In genomic region chr18:44887227-44887631, GRCh38 we compare ENCODE assay signal across 8 cellular contexts.
A peak's percentile ranks its signal among the peaks of the same experiment; 100 is the strongest.
DNase-seq lines count a peak whose midpoint lies in the region; ATAC-seq and TF ChIP-seq lines count a peak whose summit lies in the region.

No MANE protein-coding gene starts in this region.

- 0 out of 2 replicates have a peak, but pooled peaks cover 9% of the 10 kb centered on the region for H3K4me1 ChIP-seq in Caco-2

- no peaks in the 10 kb centered on the region for H3K36me3 ChIP-seq in Caco-2 (ENCODE audit: control insufficient read depth, insufficient read depth, low read length)

- intact Hi-C loops in Caco-2 (cut with micrococcal nuclease; ENCODE audit: unreplicated experiment), result no loop called here

- no TSS peak for BruUV-seq in Caco-2 (replicated peaks; lab: Mats Ljungman, UMichigan)

- DNase-seq in Caco-2 (peak; percentile 6 to 44), memory B cell (ENCODE audit: low spot score in 2 of 2) (peak in 1 of 2 donors; percentile 11), NCI-H345 treated with DMSO at 0.1 percent for 48 hours (lab: John Stamatoyannopoulos, UW; ENCODE audit: unreplicated experiment) (no peak), COLO829 (ENCODE audit: low spot score) (no peak), NCI-H1105 treated with DMSO at 0.1 percent for 48 hours (lab: John Stamatoyannopoulos, UW) (no peak)
- DNase-seq in activated T-cell treated with anti-CD3 and anti-CD28 coated beads, Interleukin-2, amount 50 U/mL, for 24 hours, result peak; percentile 54

- H3K36me3 Mint-ChIP-seq in Caco-2 (ENCODE audit: insufficient read depth, unreplicated experiment) (no peaks in the 10 kb centered on the region), memory B cell (peaks cover 18% of the 10 kb centered on the region)
- peaks cover 25% of the 10 kb centered on the region for H3K36me3 Mint-ChIP-seq in activated T-cell treated with anti-CD3 and anti-CD28 coated beads, Interleukin-2, amount 50 U/mL, for 24 hours (ENCODE audit: low read depth)

- no peaks in the 10 kb centered on the region for H3K27me3 ChIP-seq in Caco-2 (replicated peaks; ENCODE audit: control insufficient read depth, insufficient read depth, low read length)

- TF ChIP-seq CTCF in Caco-2 (IDR thresholded peaks at IDR 0.05; ENCODE audit: insufficient read depth in 1 of 2, low read depth in 1 of 2, low read length in 1 of 2, severe bottlenecking in 1 of 2, unreplicated experiment in 1 of 2), result no peak

- no peaks in the 10 kb centered on the region for H3K9me3 ChIP-seq in Caco-2

- POLR2A ChIA-PET in Caco-2 (lab: Charles Lee), result no interaction called here

- H3K4me3 ChIP-seq in Caco-2 (ENCODE audit: low read depth, low read length), result no peak overlapping the region

- H3K27me3 Mint-ChIP-seq in Caco-2 (ENCODE audit: insufficient read depth, unreplicated experiment) (no peaks in the 10 kb centered on the region), memory B cell (no peaks in the 10 kb centered on the region)
- peaks cover 3% of the 10 kb centered on the region for H3K27me3 Mint-ChIP-seq in activated T-cell treated with anti-CD3 and anti-CD28 coated beads, Interleukin-2, amount 50 U/mL, for 24 hours

- ATAC-seq in GM19328 (IDR thresholded peaks at IDR 0.05; ENCODE audit: unreplicated experiment) (peak; percentile 74), HG03432 (IDR thresholded peaks at IDR 0.05; ENCODE audit: unreplicated experiment) (peak; percentile 96), memory B cell (ENCODE audit: low read depth) (peak; percentile 92)

- peak overlapping the region; percentile 60 for H3K27ac Mint-ChIP-seq in Caco-2 (ENCODE audit: unreplicated experiment)
- peak overlapping the region; percentile 92 for H3K27ac Mint-ChIP-seq in activated T-cell treated with anti-CD3 and anti-CD28 coated beads, Interleukin-2, amount 50 U/mL, for 24 hours
- H3K27ac Mint-ChIP-seq in memory B cell, result peak overlapping the region; percentile 93

- H3K4me1 Mint-ChIP-seq in Caco-2 (ENCODE audit: low read depth, unreplicated experiment) (peaks cover 7% of the 10 kb centered on the region), memory B cell (peaks cover 44% of the 10 kb centered on the region)
- H3K4me1 Mint-ChIP-seq in activated T-cell treated with anti-CD3 and anti-CD28 coated beads, Interleukin-2, amount 50 U/mL, for 24 hours (ENCODE audit: low read depth), result peaks cover 42% of the 10 kb centered on the region

- H3K4me3 Mint-ChIP-seq in Caco-2 (ENCODE audit: unreplicated experiment) (no peak overlapping the region), memory B cell (no peak overlapping the region)
- peak overlapping the region; percentile 4 for H3K4me3 Mint-ChIP-seq in activated T-cell treated with anti-CD3 and anti-CD28 coated beads, Interleukin-2, amount 50 U/mL, for 24 hours

- H3K9me3 Mint-ChIP-seq in Caco-2 (ENCODE audit: unreplicated experiment) (no peaks in the 10 kb centered on the region), memory B cell (peaks cover 6% of the 10 kb centered on the region)
- H3K9me3 Mint-ChIP-seq in activated T-cell treated with anti-CD3 and anti-CD28 coated beads, Interleukin-2, amount 50 U/mL, for 24 hours, result peaks cover 14% of the 10 kb centered on the region

- CTCF ChIA-PET in Caco-2 (lab: Charles Lee), result no interaction called here

Comparison
In these comparisons a context has a peak if more than half of its experiments do, and no peak if none do; other contexts are left out.
1. DNase-seq: peak in Caco-2 (2 of 2) and activated T-cell treated with anti-CD3 and anti-CD28 coated beads, Interleukin-2, amount 50 U/mL, for 24 hours (single experiment); none in NCI-H345 treated with DMSO at 0.1 percent for 48 hours (single experiment), COLO829 (single experiment) and NCI-H1105 treated with DMSO at 0.1 percent for 48 hours (single experiment).
2. Peak in every context shown above with its lines, with median percentiles within 50 percentile points of each other: H3K27ac Mint-ChIP-seq and ATAC-seq.